23 cellular contexts compared by ENCODE assay signal in genomic region chr1:113991467-113991997, GRCh38.
"Had no signal": no experiment of that assay in that cellular context is flagged by ENCODE, and none has a peak within 500 bp of the region (broad histone marks: within the 10 kb centered on the region; RNA-seq: fewer than 3 reads in every experiment).

No MANE protein-coding gene starts in this region.

- H3K27me3 ChIP-seq: foreskin keratinocyte had no signal

- H3K27ac ChIP-seq: foreskin keratinocyte, upper lobe of right lung had no signal

- H3K27me3 Mint-ChIP-seq: activated naive CD8-positive, alpha-beta T cell treated with anti-CD3 and anti-CD28 coated beads, Interleukin-2, amount 50 U/mL, for 24 hours had no signal

- H3K4me1 Mint-ChIP-seq: activated CD4-positive, alpha-beta T cell treated with anti-CD3 and anti-CD28 coated beads for 36 hours; activated naive CD4-positive, alpha-beta T cell treated with anti-CD3 and anti-CD28 coated beads, Interleukin-2, amount 10 ng/mL, durations not matched to agents 7 days and 5 days; activated naive CD8-positive, alpha-beta T cell treated with anti-CD3 and anti-CD28 coated beads, Interleukin-2, amount 50 U/mL, for 24 hours; brain had no signal

- H3K4me1 ChIP-seq: foreskin keratinocyte, upper lobe of right lung had no signal

- H3K36me3 ChIP-seq: upper lobe of right lung had no signal

- DNase-seq: activated CD4-positive, alpha-beta memory T cell treated with anti-CD3 and anti-CD28 coated beads for 36 hours; activated CD4-positive, alpha-beta T cell treated with anti-CD3 and anti-CD28 coated beads for 36 hours; activated effector memory CD4-positive, alpha-beta T cell treated with Interleukin-2 at 50 U/mL for 16 hours; activated naive CD4-positive, alpha-beta T cell treated with anti-CD3 and anti-CD28 coated beads, Interleukin-2, amount 10 ng/mL, durations not matched to agents 7 days and 5 days; activated naive CD8-positive, alpha-beta T cell treated with anti-CD3 and anti-CD28 coated beads, Interleukin-2, amount 50 U/mL, for 24 hours; activated T-cell treated with anti-CD3 and anti-CD28 coated beads, Interleukin-2, amount 50 U/mL, for 24 hours; anterior cingulate cortex; caudate nucleus; effector memory CD8-positive, alpha-beta T cell; foreskin keratinocyte; glutamatergic neuron; hippocampal formation; posterior cingulate gyrus; retina; stimulated activated CD4-positive, alpha-beta T cell treated with anti-CD3 and anti-CD28 coated beads, Interleukin-12 subunit alpha, Interleukin-12 subunit beta, amount 100 ng/mL, for 4 hours; stimulated activated CD4-positive, alpha-beta T cell treated with anti-CD3 and anti-CD28 coated beads, Interleukin-1b, Interleukin-23, amount 100 ng/mL, for 48 hours; stimulated activated CD8-positive, alpha-beta memory T cell treated with anti-CD3 and anti-CD28 coated beads, Interleukin-4, amount 100 ng/mL, for 48 hours; stimulated activated naive CD4-positive, alpha-beta T cell; upper lobe of right lung had no signal

- H3K4me3 ChIP-seq: lung, upper lobe of right lung had no signal

- ATAC-seq: activated CD4-positive, alpha-beta T cell treated with anti-CD3 and anti-CD28 coated beads for 36 hours; activated naive CD8-positive, alpha-beta T cell treated with anti-CD3 and anti-CD28 coated beads, Interleukin-2, amount 50 U/mL, for 24 hours; effector memory CD8-positive, alpha-beta T cell; foreskin keratinocyte; upper lobe of right lung; WTC11 had no signal

- H3K9me3 ChIP-seq: upper lobe of right lung had no signal

- H3K4me3 Mint-ChIP-seq: activated CD4-positive, alpha-beta memory T cell treated with anti-CD3 and anti-CD28 coated beads for 36 hours; activated CD4-positive, alpha-beta T cell treated with anti-CD3 and anti-CD28 coated beads for 36 hours; activated naive CD4-positive, alpha-beta T cell treated with anti-CD3 and anti-CD28 coated beads, Interleukin-2, amount 10 ng/mL, durations not matched to agents 7 days and 5 days; activated naive CD8-positive, alpha-beta T cell treated with anti-CD3 and anti-CD28 coated beads, Interleukin-2, amount 50 U/mL, for 24 hours; activated T-cell treated with anti-CD3 and anti-CD28 coated beads, Interleukin-2, amount 50 U/mL, for 24 hours; brain; effector memory CD8-positive, alpha-beta T cell; nephron; WTC11 had no signal
